8 cellular contexts compared by ENCODE assay signal in genomic region chr19:55486971-55487883, GRCh38. TPM values are rescaled to one million over a fixed set of nuclear protein-coding genes. Genes with fewer than 3 reads are reported as not detected.
DNase-seq lines count a peak whose midpoint lies in the region; ATAC-seq and TF ChIP-seq lines count a peak whose summit lies in the region.

No MANE protein-coding gene starts in this region.

- H3K36me3 ChIP-seq in mesenchymal stem cell (ENCODE audit: control insufficient read depth in 1 of 2, insufficient read depth in 2 of 2, low read depth in 1 of 2, low read length in 2 of 2): peaks cover 6 to 62% of the 10 kb centered on the region in 2 experiments

- DNase-seq in HK-2 (ENCODE audit: unreplicated experiment) (peak; percentile 91), dedifferentiated amniotic fluid mesenchymal stem cell (ENCODE audit: extremely low spot score) (peak; percentile 80), mesenchymal stem cell (peak; percentile 99), hippocampal formation (lab: John Stamatoyannopoulos, UW) (no peak)
- no peak for DNase-seq in stimulated activated naive B cell treated with anti-CD40 and anti-IgM and Interleukin-4, amounts not matched to agents 10 μg/mL and 1 μg/mL and 100 μg/mL, for 72 hours
- no peak for DNase-seq in central memory CD4-positive, alpha-beta T cell

- peak overlapping the region; percentile 88 to 91 for H3K18ac ChIP-seq in mesenchymal stem cell (ENCODE audit: low read depth in 1 of 2, low read length in 2 of 2)

- peaks cover 2 to 4% of the 10 kb centered on the region in 2 donors for H3K36me3 Mint-ChIP-seq in stimulated activated naive B cell treated with anti-CD40 and anti-IgM and Interleukin-4, amounts not matched to agents 10 μg/mL and 1 μg/mL and 100 μg/mL, for 72 hours

- peaks cover 8 to 15% of the 10 kb centered on the region in 2 donors for H3K27me3 Mint-ChIP-seq in stimulated activated naive B cell treated with anti-CD40 and anti-IgM and Interleukin-4, amounts not matched to agents 10 μg/mL and 1 μg/mL and 100 μg/mL, for 72 hours

- no peaks in the 10 kb centered on the region for H3K9me3 ChIP-seq in mesenchymal stem cell (ENCODE audit: control insufficient read depth, low read length)

- H2BK12ac ChIP-seq in mesenchymal stem cell (ENCODE audit: low read length in 2 of 2): peak overlapping the region; percentile 92 to 95

- peaks cover 72% of the 10 kb centered on the region for H3K4me1 ChIP-seq in mesenchymal stem cell (ENCODE audit: control insufficient read depth, insufficient read depth, low read depth, low read length)

- H3K27ac ChIP-seq in VCaP (0 out of 2 replicates have a peak overlapping the region, but pooled peaks have one; percentile 13), mesenchymal stem cell (ENCODE audit: low read length, poor library complexity, severe bottlenecking) (peak overlapping the region; percentile 95)

- WGBS in mesenchymal stem cell: 3% methylated on average over 16 of the region's 26 CpGs

- peaks cover 19% of the 10 kb centered on the region for H3K79me1 ChIP-seq in mesenchymal stem cell (replicated peaks; ENCODE audit: low read length, poor library complexity, severe bottlenecking)

- peak overlapping the region; percentile 35 to 47 for H3K4me3 Mint-ChIP-seq in stimulated activated naive B cell treated with anti-CD40 and anti-IgM and Interleukin-4, amounts not matched to agents 10 μg/mL and 1 μg/mL and 100 μg/mL, for 72 hours

- H3K27me3 ChIP-seq in mesenchymal stem cell (ENCODE audit: control insufficient read depth in 1 of 2, insufficient read depth in 1 of 2, low read length in 2 of 2): no peaks in the 10 kb centered on the region

- H3K4me1 Mint-ChIP-seq in stimulated activated naive B cell treated with anti-CD40 and anti-IgM and Interleukin-4, amounts not matched to agents 10 μg/mL and 1 μg/mL and 100 μg/mL, for 72 hours: peaks cover 18 to 37% of the 10 kb centered on the region in 2 donors

- no peak for TF ChIP-seq CTCF in VCaP (conservative IDR thresholded peaks at IDR 0.05)

- H2BK5ac ChIP-seq in mesenchymal stem cell (ENCODE audit: low read depth, low read length, poor library complexity, severe bottlenecking): peak overlapping the region; percentile 66

- H3K4me3 ChIP-seq in mesenchymal stem cell (ENCODE audit: insufficient read depth in 1 of 2, low read depth in 1 of 2, low read length in 2 of 2): peak overlapping the region; percentile 32 to 78

- peak overlapping the region; percentile 86 for H3K9ac ChIP-seq in mesenchymal stem cell (ENCODE audit: low read length)

- peak overlapping the region; percentile 95 for H4K91ac ChIP-seq in mesenchymal stem cell (ENCODE audit: low read length)

- no peak overlapping the region for H2AFZ ChIP-seq in mesenchymal stem cell (ENCODE audit: low read depth, low read length)

- H2BK120ac ChIP-seq in mesenchymal stem cell (ENCODE audit: low read depth, low read length): peak overlapping the region; percentile 98

- peak overlapping the region; percentile 96 for H2BK15ac ChIP-seq in mesenchymal stem cell (ENCODE audit: low read depth, poor library complexity, severe bottlenecking)

- H3K9me3 Mint-ChIP-seq in stimulated activated naive B cell treated with anti-CD40 and anti-IgM and Interleukin-4, amounts not matched to agents 10 μg/mL and 1 μg/mL and 100 μg/mL, for 72 hours: no peaks in the 10 kb centered on the region

- H3K4ac ChIP-seq in mesenchymal stem cell (ENCODE audit: low read depth in 1 of 2, low read length in 2 of 2): peak overlapping the region; percentile 88 to 89

- peak overlapping the region in 1 of 2 experiments; percentile 0 for H3K23ac ChIP-seq in mesenchymal stem cell (ENCODE audit: low read length in 2 of 2)

- peak overlapping the region; percentile 87 for H2AK5ac ChIP-seq in mesenchymal stem cell (ENCODE audit: low read length, severe bottlenecking)

- H3K27ac Mint-ChIP-seq in stimulated activated naive B cell treated with anti-CD40 and anti-IgM and Interleukin-4, amounts not matched to agents 10 μg/mL and 1 μg/mL and 100 μg/mL, for 72 hours: peak overlapping the region; percentile 82

- peak overlapping the region in 1 of 2 experiments; percentile 64 for H3K14ac ChIP-seq in mesenchymal stem cell (ENCODE audit: low read length in 2 of 2)

- peak overlapping the region; percentile 64 for H3K4me2 ChIP-seq in mesenchymal stem cell (ENCODE audit: low read length, poor library complexity, severe bottlenecking)

- H4K8ac ChIP-seq in mesenchymal stem cell (ENCODE audit: low read length): peak overlapping the region; percentile 86

- no peak for ATAC-seq in stimulated activated naive B cell treated with anti-CD40 and anti-IgM and Interleukin-4, amounts not matched to agents 10 μg/mL and 1 μg/mL and 100 μg/mL, for 72 hours (replicated peaks)
- no peak for ATAC-seq in GM19324 (IDR thresholded peaks at IDR 0.05; ENCODE audit: low FRiP score, unreplicated experiment)

RNA-seq across cellular contexts. Expression of gene SSC5D, which starts 1.0 kb away (rescaled TPM):
- 29.2 TPM for polyA plus RNA-seq in mesenchymal stem cell (2013, experiment 1 of 2)
- 27.1 TPM for polyA plus RNA-seq in mesenchymal stem cell (2013, experiment 2 of 2)

RNA-seq across cellular contexts. Expression of gene NAT14, which starts 2.2 kb away (rescaled TPM):
- 106 TPM for polyA plus RNA-seq in mesenchymal stem cell (2013, experiment 1 of 2)
- 108 TPM for polyA plus RNA-seq in mesenchymal stem cell (2013, experiment 2 of 2)

RNA-seq across cellular contexts. Expression of gene ZNF628, which starts 10.8 kb away (rescaled TPM):
- polyA plus RNA-seq in mesenchymal stem cell (2013, experiment 1 of 2): 7.0 TPM
- polyA plus RNA-seq in mesenchymal stem cell (2013, experiment 2 of 2): 6.6 TPM

RNA-seq across cellular contexts. Expression of gene C19orf85, which starts 22.7 kb away (rescaled TPM):
- not detected for polyA plus RNA-seq in mesenchymal stem cell (2013, experiment 1 of 2)
- not detected for polyA plus RNA-seq in mesenchymal stem cell (2013, experiment 2 of 2)

RNA-seq across cellular contexts. Expression of gene ISOC2, which starts 25.8 kb away (rescaled TPM):
- 54.6 TPM for polyA plus RNA-seq in mesenchymal stem cell (2013, experiment 1 of 2)
- polyA plus RNA-seq in mesenchymal stem cell (2013, experiment 2 of 2): 52.1 TPM

Comparison
In these comparisons a context has a peak if more than half of its experiments do, and no peak if none do; other contexts are left out.
1. DNase-seq: peak in HK-2 (single experiment), dedifferentiated amniotic fluid mesenchymal stem cell (single experiment) and mesenchymal stem cell (single experiment); none in stimulated activated naive B cell treated with anti-CD40 and anti-IgM and Interleukin-4, amounts not matched to agents 10 μg/mL and 1 μg/mL and 100 μg/mL, for 72 hours (single experiment), central memory CD4-positive, alpha-beta T cell (single experiment) and hippocampal formation (0 of 2).